Comparison of ENCODE assay signal across 12 cellular contexts in genomic region chr11:128515766-128516466, GRCh38.
DNase-seq lines count a peak whose midpoint lies in the region; ATAC-seq and TF ChIP-seq lines count a peak whose summit lies in the region.
"Had no signal": no experiment of that assay in that cellular context is flagged by ENCODE, and none has a peak within 500 bp of the region (broad histone marks: within the 10 kb centered on the region; RNA-seq: fewer than 3 reads in every experiment).

No MANE protein-coding gene starts in this region.

- TF ChIP-seq EP300 in upper lobe of left lung (IDR thresholded peaks at IDR 0.05) = no peak

- peaks cover 66% of the 10 kb centered on the region for H3K4me1 Mint-ChIP-seq in activated naive CD8-positive, alpha-beta T cell treated with anti-CD3 and anti-CD28 coated beads for 36 hours
- H3K4me1 Mint-ChIP-seq in mesothelial cell of epicardium = peaks cover 59% of the 10 kb centered on the region

- peak overlapping the region; percentile 99 for H3K27ac Mint-ChIP-seq in activated naive CD8-positive, alpha-beta T cell treated with anti-CD3 and anti-CD28 coated beads for 36 hours
- H3K27ac Mint-ChIP-seq in mesothelial cell of epicardium = peak overlapping the region; percentile 40
- H3K27ac Mint-ChIP-seq: brain had no signal

- peaks cover 42 to 82% (median 57%) of the 10 kb centered on the region in 4 donors for H3K4me1 ChIP-seq in upper lobe of left lung
- peaks cover 17% of the 10 kb centered on the region for H3K4me1 ChIP-seq in testis

- H3K4me3 Mint-ChIP-seq in activated naive CD8-positive, alpha-beta T cell treated with anti-CD3 and anti-CD28 coated beads for 36 hours = peak overlapping the region; percentile 97
- H3K4me3 Mint-ChIP-seq in mesothelial cell of epicardium = no peak overlapping the region

- TF ChIP-seq CTCF in mesothelial cell of epicardium (IDR thresholded peaks at IDR 0.05; ENCODE audit: unreplicated experiment) (no peak), upper lobe of left lung (IDR thresholded peaks at IDR 0.05) (no peak), testis (IDR thresholded peaks at IDR 0.05) (no peak), brain microvascular endothelial cell (IDR thresholded peaks at IDR 0.05; ENCODE audit: low read depth, low read length, missing control alignments) (no peak)

- ATAC-seq in Right ventricle myocardium superior (ENCODE audit: poor library complexity) (peak; percentile 17), Right ventricle myocardium inferior (no peak), upper lobe of left lung (ENCODE audit: low FRiP score in 2 of 2) (no peak), HG02885 (IDR thresholded peaks at IDR 0.05; ENCODE audit: poor library complexity, unreplicated experiment) (no peak)

- H3K9me3 Mint-ChIP-seq in activated naive CD8-positive, alpha-beta T cell treated with anti-CD3 and anti-CD28 coated beads for 36 hours = no peaks in the 10 kb centered on the region
- no peaks in the 10 kb centered on the region for H3K9me3 Mint-ChIP-seq in mesothelial cell of epicardium
- H3K9me3 Mint-ChIP-seq: brain had no signal

- no peak for DNase-seq in Right ventricle myocardium superior
- DNase-seq in Right ventricle myocardium inferior (ENCODE audit: missing footprints) = no peak
- no peak for DNase-seq in activated naive CD8-positive, alpha-beta T cell treated with anti-CD3 and anti-CD28 coated beads for 36 hours
- DNase-seq in mesothelial cell of epicardium (ENCODE audit: low spot score in 2 of 2, unreplicated experiment in 2 of 2) = no peak
- DNase-seq in upper lobe of left lung = no peak
- DNase-seq in testis = no peak
- DNase-seq in brain microvascular endothelial cell = no peak
- DNase-seq: C1 segment of cervical spinal cord, glutamatergic neuron, NCI-H2171 treated with DMSO at 0.1 percent for 48 hours had no signal

- peaks cover 0 to 11% (median 0%) of the 10 kb centered on the region in 4 donors for H3K36me3 ChIP-seq in upper lobe of left lung
- H3K36me3 ChIP-seq in testis (ENCODE audit: low read depth, missing control alignments) = no peaks in the 10 kb centered on the region
- peaks cover 9% of the 10 kb centered on the region for H3K36me3 ChIP-seq in brain microvascular endothelial cell (replicated peaks)

- no peaks in the 10 kb centered on the region for H3K27me3 Mint-ChIP-seq in activated naive CD8-positive, alpha-beta T cell treated with anti-CD3 and anti-CD28 coated beads for 36 hours
- no peaks in the 10 kb centered on the region for H3K27me3 Mint-ChIP-seq in mesothelial cell of epicardium (ENCODE audit: low read depth)

- H3K36me3 Mint-ChIP-seq in activated naive CD8-positive, alpha-beta T cell treated with anti-CD3 and anti-CD28 coated beads for 36 hours = peaks cover 92% of the 10 kb centered on the region
- H3K36me3 Mint-ChIP-seq in mesothelial cell of epicardium = no peaks in the 10 kb centered on the region
- H3K36me3 Mint-ChIP-seq: brain had no signal

- H3K27ac ChIP-seq in upper lobe of left lung (peak overlapping the region; percentile 93 to 98 (median 98)), testis (peak overlapping the region in 1 of 2 donors; percentile 14), brain microvascular endothelial cell (no peak overlapping the region)

- H3K4me3 ChIP-seq in upper lobe of left lung = peak overlapping the region in 3 of 4 donors; percentile 10 to 79 (median 75)
- H3K4me3 ChIP-seq in testis = no peak overlapping the region
- H3K4me3 ChIP-seq in brain microvascular endothelial cell (ENCODE audit: low read depth, low read length) = no peak overlapping the region

- no peaks in the 10 kb centered on the region for H3K27me3 ChIP-seq in upper lobe of left lung
- H3K27me3 ChIP-seq in testis = no peaks in the 10 kb centered on the region
- H3K27me3 ChIP-seq in brain microvascular endothelial cell (replicated peaks) = no peaks in the 10 kb centered on the region

- in situ Hi-C loops in brain microvascular endothelial cell (cut with HindIII; ENCODE audit: low pct_ligation_motif_present, low sequenced_read_pairs) = no loop called here

- no peak for TF ChIP-seq POLR2A in upper lobe of left lung (IDR thresholded peaks at IDR 0.05)
- no peak for TF ChIP-seq POLR2A in testis (IDR thresholded peaks at IDR 0.05)

- intact Hi-C loops in Right ventricle myocardium superior (cut with DNase I) = no loop called here
- intact Hi-C loops in Right ventricle myocardium inferior (cut with DNase I) = no loop called here
- intact Hi-C loops in testis (cut with DNase I; ENCODE audit: low total_unique reads) = no loop called here

- H3K9me3 ChIP-seq in upper lobe of left lung (no peaks in the 10 kb centered on the region), testis (no peaks in the 10 kb centered on the region)

- WGBS in upper lobe of left lung, 2 donors = 53 to 63% methylated on average over 7 of the region's 7 CpGs
- WGBS in testis, 2 donors = 37% methylated on average over 7 of the region's 7 CpGs

Comparison
In these comparisons a context has a peak if more than half of its experiments do, and no peak if none do; other contexts are left out.
1. H3K4me3 ChIP-seq: peak in upper lobe of left lung (3 of 4); none in testis (0 of 2) and brain microvascular endothelial cell (single experiment).